Comparison of ENCODE assay signal across 11 cellular contexts in the genomic region with DNA sequence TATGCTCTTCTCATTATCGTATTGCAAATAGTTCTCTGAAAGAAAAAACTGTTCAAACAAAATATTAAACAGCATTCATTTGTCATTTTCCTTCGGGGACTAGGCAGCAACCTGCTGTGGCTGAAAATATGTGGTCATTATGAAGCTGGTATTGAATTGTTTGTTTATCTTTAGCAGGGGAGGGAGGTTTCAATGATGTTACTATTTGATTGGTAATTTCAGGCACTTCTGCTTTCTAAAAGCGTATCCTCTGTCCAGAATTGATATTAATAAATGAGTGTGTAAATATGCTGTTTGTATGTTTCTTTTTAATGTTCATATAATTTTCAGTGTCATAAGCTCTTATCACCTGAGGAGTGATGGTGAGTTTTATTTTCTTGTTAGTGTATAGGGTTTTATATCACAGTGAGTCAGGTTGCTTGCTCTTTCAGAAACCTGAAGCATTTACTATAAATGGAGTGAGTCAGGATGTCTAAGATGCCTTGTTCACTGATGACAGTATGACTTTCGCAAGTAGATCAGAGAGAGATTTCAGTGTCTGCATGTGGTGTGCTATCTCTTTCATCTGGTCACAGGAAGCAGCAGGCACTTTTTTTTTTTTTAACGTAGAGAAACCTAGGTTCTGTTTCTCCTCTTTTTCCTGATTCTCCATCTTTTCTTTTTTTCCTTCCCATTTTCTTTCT.
A peak's percentile ranks its signal among the peaks of the same experiment; 100 is the strongest.
DNase-seq lines count a peak whose midpoint lies in the region; ATAC-seq and TF ChIP-seq lines count a peak whose summit lies in the region.
"Had no signal": no experiment of that assay in that cellular context is flagged by ENCODE, and none has a peak within 500 bp of the region (broad histone marks: within the 10 kb centered on the region; RNA-seq: fewer than 3 reads in every experiment).

No MANE protein-coding gene starts in this region.

- H3K79me2 ChIP-seq in OCI-LY7 (ENCODE audit: insufficient read depth, low read depth, low read length), result no peaks in the 10 kb centered on the region

- H3K36me3 ChIP-seq in OCI-LY7 (ENCODE audit: insufficient read depth, low read length), result no peaks in the 10 kb centered on the region

- no peak for TF ChIP-seq CTCF in AG04449 (IDR thresholded peaks at IDR 0.05; ENCODE audit: insufficient read depth, low read length, missing control alignments)
- TF ChIP-seq CTCF in OCI-LY7 (conservative IDR thresholded peaks at IDR 0.05; ENCODE audit: low read length), result no peak
- TF ChIP-seq CTCF in fibroblast of mammary gland (conservative IDR thresholded peaks at IDR 0.05; ENCODE audit: control insufficient read depth, insufficient read depth, low read depth, low read length), result no peak

- CTCF ChIA-PET in AG04449 (lab: Yijun Ruan, JAX) (no interaction called here), OCI-LY7 (lab: Charles Lee; ENCODE audit: unreplicated experiment) (no interaction called here)

- H2AFZ ChIP-seq in OCI-LY7 (ENCODE audit: low read length), result peak overlapping the region; percentile 94

- BruUV-seq in OCI-LY7 (replicated peaks; lab: Mats Ljungman, UMichigan), result no TSS peak

- peak overlapping the region; percentile 13 for H3K27ac ChIP-seq in OCI-LY7 (ENCODE audit: low read depth, low read length, poor library complexity, severe bottlenecking)

- intact Hi-C loops in OCI-LY7 (cut with micrococcal nuclease; ENCODE audit: unreplicated experiment), result no loop called here

- H4K20me1 ChIP-seq in OCI-LY7 (ENCODE audit: insufficient read depth, low read length), result no peaks in the 10 kb centered on the region

- H3K9me3 ChIP-seq in OCI-LY7 (ENCODE audit: low read length), result no peaks in the 10 kb centered on the region

- H3K4me2 ChIP-seq in OCI-LY7 (ENCODE audit: low read length), result peak overlapping the region; percentile 57

- POLR2A ChIA-PET in AG04449 (lab: Yijun Ruan, JAX) (no interaction called here), OCI-LY7 (lab: Charles Lee) (interaction anchor here (0.7 to 1.0 kb wide), 2 partner anchors 12 to 1694 kb away, joined by 3 read pairs; no protein-coding TSS in a partner anchor)

- DNase-seq in AG04449 (ENCODE audit: low read depth, low spot score), result peak; percentile 31
- peak; percentile 61 for DNase-seq in H4 (ENCODE audit: low spot score)
- peak; percentile 53 for DNase-seq in OCI-LY7 (ENCODE audit: low spot score)
- DNase-seq in fibroblast of mammary gland (ENCODE audit: low read depth), result peak; percentile 94
- DNase-seq: activated naive CD8-positive, alpha-beta T cell treated with anti-CD3 and anti-CD28 coated beads, Interleukin-2, amount 10 ng/mL, durations not matched to agents 7 days and 5 days; DMS79 treated with DMSO at 0.1 percent for 48 hours; glutamatergic neuron had no signal

- ATAC-seq in GM19467 (IDR thresholded peaks at IDR 0.05; ENCODE audit: unreplicated experiment) (no peak), GM19328 (IDR thresholded peaks at IDR 0.05; ENCODE audit: unreplicated experiment) (no peak), GM18498 (IDR thresholded peaks at IDR 0.05; ENCODE audit: unreplicated experiment) (no peak), GM18870 (IDR thresholded peaks at IDR 0.05; ENCODE audit: unreplicated experiment) (no peak)

- H3K9me2 ChIP-seq in OCI-LY7 (ENCODE audit: insufficient read depth, low read length), result no peaks in the 10 kb centered on the region

- peaks cover 29% of the 10 kb centered on the region for H3K4me1 ChIP-seq in OCI-LY7 (ENCODE audit: insufficient read depth, low read length, poor library complexity, severe bottlenecking)

- no peak overlapping the region for H3K4me3 ChIP-seq in AG04449 (ENCODE audit: low read depth, low read length)
- peak overlapping the region; percentile 28 for H3K4me3 ChIP-seq in OCI-LY7 (ENCODE audit: low read depth, low read length, poor library complexity, severe bottlenecking)
- H3K4me3 ChIP-seq in fibroblast of mammary gland (ENCODE audit: control insufficient read depth, low read depth, low read length), result no peak overlapping the region

Comparison
In these comparisons a context has a peak if more than half of its experiments do, and no peak if none do; other contexts are left out.
1. DNase-seq: peak in every context shown above with its lines; median percentile 94 in fibroblast of mammary gland; 61 in H4; 53 in OCI-LY7; 31 in AG04449.